22 cellular contexts compared by ENCODE assay signal in genomic region chr9:21853414-21853813, GRCh38.
"Had no signal": no experiment of that assay in that cellular context is flagged by ENCODE, and none has a peak within 500 bp of the region (broad histone marks: within the 10 kb centered on the region; RNA-seq: fewer than 3 reads in every experiment).

No MANE protein-coding gene starts in this region.

- H3K27me3 ChIP-seq: esophagus squamous epithelium, upper lobe of right lung had no signal

- H3K27ac Mint-ChIP-seq: activated B cell treated with CpG ODN at 0.5 μM for 24 hours; activated CD8-positive, alpha-beta T cell treated with anti-CD3 and anti-CD28 coated beads for 36 hours; activated naive CD4-positive, alpha-beta T cell treated with anti-CD3 and anti-CD28 coated beads, Interleukin-2, amount 50 U/mL, for 72 hours; mesothelial cell of epicardium; T-helper 2 cell treated with Interferon-gamma antibody and Interleukin-4, amounts not matched to agents 5 μg/mL and 100 μg/mL, for 36 hours had no signal

- H3K4me1 ChIP-seq: lower lobe of right lung, upper lobe of right lung had no signal

- H3K27me3 Mint-ChIP-seq: activated B cell treated with CpG ODN at 0.5 μM for 24 hours; activated CD8-positive, alpha-beta T cell treated with anti-CD3 and anti-CD28 coated beads for 36 hours; central memory CD8-positive, alpha-beta T cell; naive B cell had no signal

- H3K4me3 ChIP-seq: coronary artery, esophagus squamous epithelium, lower lobe of right lung, skin epidermis, upper lobe of right lung had no signal

- DNase-seq: activated B cell treated with CpG ODN at 0.5 μM for 24 hours; activated CD4-positive, alpha-beta T cell treated with anti-CD3 and anti-CD28 coated beads for 48 hours; activated CD8-positive, alpha-beta memory T cell treated with anti-CD3 and anti-CD28 coated beads, Interleukin-2, amount 50 U/mL, for 48 hours; activated gamma-delta T cell; esophagus squamous epithelium; hypothalamus; kidney; lower lobe of right lung; naive B cell; retina; stimulated activated CD4-positive, alpha-beta T cell treated with anti-CD3 and anti-CD28 coated beads, Interleukin-4, amount 100 ng/mL, for 4 hours; stimulated activated CD8-positive, alpha-beta memory T cell treated with anti-CD3 and anti-CD28 coated beads, Interleukin-4, amount 100 ng/mL, for 48 hours; stimulated activated naive CD8-positive, alpha-beta T cell treated with anti-CD3 and anti-CD28 coated beads, Interleukin-15, Interleukin-2, amounts not matched to agents 100 U/mL and 50 U/mL, for 24 hours; upper lobe of right lung had no signal

- H3K27ac ChIP-seq: coronary artery, esophagus squamous epithelium, skin epidermis, upper lobe of right lung had no signal

- H3K4me3 Mint-ChIP-seq: activated B cell treated with CpG ODN at 0.5 μM for 24 hours; activated CD8-positive, alpha-beta T cell treated with anti-CD3 and anti-CD28 coated beads for 36 hours; activated T-cell treated with anti-CD3 and anti-CD28 coated beads, Interleukin-2, amount 50 U/mL, for 72 hours; central memory CD8-positive, alpha-beta T cell; mesothelial cell of epicardium; naive B cell; T-helper 2 cell treated with Interferon-gamma antibody and Interleukin-4, amounts not matched to agents 5 μg/mL and 100 μg/mL, for 36 hours had no signal

- H3K9me3 Mint-ChIP-seq: activated naive CD4-positive, alpha-beta T cell treated with anti-CD3 and anti-CD28 coated beads, Interleukin-2, amount 50 U/mL, for 72 hours; central memory CD8-positive, alpha-beta T cell had no signal
